In genomic region chr1:116426401-116426800, GRCh38 we compare ENCODE assay signal across 19 cellular contexts. TPM values are rescaled to one million over a fixed set of nuclear protein-coding genes. Genes with fewer than 3 reads are reported as not detected.
DNase-seq lines count a peak whose midpoint lies in the region; ATAC-seq and TF ChIP-seq lines count a peak whose summit lies in the region.
"Had no signal": no experiment of that assay in that cellular context is flagged by ENCODE, and none has a peak within 500 bp of the region (broad histone marks: within the 10 kb centered on the region; RNA-seq: fewer than 3 reads in every experiment).

No MANE protein-coding gene starts in this region.

- no peak for TF ChIP-seq EP300 in esophagus muscularis mucosa (IDR thresholded peaks at IDR 0.05)

- H3K9me3 ChIP-seq in esophagus muscularis mucosa (no peaks in the 10 kb centered on the region), colonic mucosa (no peaks in the 10 kb centered on the region), MG63 (no peaks in the 10 kb centered on the region)

- H3K36me3 ChIP-seq in esophagus muscularis mucosa (no peaks in the 10 kb centered on the region), colonic mucosa (no peaks in the 10 kb centered on the region), MG63 (no peaks in the 10 kb centered on the region)

- no peak for TF ChIP-seq POLR2A in esophagus muscularis mucosa (IDR thresholded peaks at IDR 0.05; ENCODE audit: low read depth)

- no peaks in the 10 kb centered on the region for H3K4me1 ChIP-seq in esophagus muscularis mucosa
- H3K4me1 ChIP-seq in colonic mucosa: no peaks in the 10 kb centered on the region

- in situ Hi-C loops in G401 (cut with HindIII; ENCODE audit: low sequenced_read_pairs): no loop called here

- TF ChIP-seq CTCF in esophagus muscularis mucosa (IDR thresholded peaks at IDR 0.05): no peak
- TF ChIP-seq CTCF in colonic mucosa (IDR thresholded peaks at IDR 0.05): no peak

- H3K27me3 ChIP-seq in esophagus muscularis mucosa (no peaks in the 10 kb centered on the region), colonic mucosa (no peaks in the 10 kb centered on the region), MG63 (no peaks in the 10 kb centered on the region; the same call in 1 of the 2 replicates)

- H3K27ac ChIP-seq in angular gyrus (ENCODE audit: low read depth, low read length): peak overlapping the region; percentile 39
- H3K27ac ChIP-seq in esophagus muscularis mucosa (replicated peaks in 1 of 4): no peak overlapping the region
- H3K27ac ChIP-seq in colonic mucosa: no peak overlapping the region
- H3K27ac ChIP-seq: C4-2B had no signal

- ATAC-seq in GM21526 (IDR thresholded peaks at IDR 0.05; ENCODE audit: low FRiP score, unreplicated experiment): no peak
- ATAC-seq: Right ventricle myocardium inferior had no signal

- DNase-seq in G401 (ENCODE audit: low spot score): peak; percentile 98
- DNase-seq in esophagus muscularis mucosa (ENCODE audit: extremely low spot score): peak; percentile 70
- peak; percentile 41 for DNase-seq in pons (ENCODE audit: low spot score)
- no peak for DNase-seq in colonic mucosa
- DNase-seq in MG63: no peak
- DNase-seq: DMS79 treated with DMSO at 0.1 percent for 48 hours, H7, HFFc6, KG1, MV-4-11, NCI-H1417, NCI-H187, NCI-H2107, NCI-H510A treated with DMSO at 0.1 percent for 48 hours, NCI-H774 had no signal

- no peak overlapping the region for H3K9ac ChIP-seq in colonic mucosa (ENCODE audit: low read depth in 2 of 2, low read length in 2 of 2)

- intact Hi-C loops in esophagus muscularis mucosa (cut with DNase I) (no loop called here), colonic mucosa (cut with DNase I) (loop anchor here (10.0 kb wide), 1 partner anchor 48 kb away; no protein-coding TSS in a partner anchor)

- no CpG with 5 or more reads among the region's 9 CpGs for WGBS in esophagus muscularis mucosa

- no peak overlapping the region for H3K4me3 ChIP-seq in esophagus muscularis mucosa
- H3K4me3 ChIP-seq in colonic mucosa: no peak overlapping the region
- H3K4me3 ChIP-seq in MG63: no peak overlapping the region

RNA-seq across cellular contexts. Expression of gene ATP1A1, which starts 53.4 kb away (rescaled TPM):
- 99.3 and 135 TPM in 2 replicates for total RNA-seq in G401 (2014; rRNA removed; shearing (Covaris generic))
- total RNA-seq in esophagus muscularis mucosa (100 to 1,000 TPM in 3 of 4 donors, 10 to 100 TPM in 1; 90.1 to 196 (median 157) TPM), colonic mucosa (100 to 1,000 TPM; 718 to 936 TPM)
- 88.6 and 124 TPM in 2 replicates for total RNA-seq in MG63 (2014; rRNA removed; shearing (Covaris generic); ENCODE audit: low replicate concordance)

Comparison
In these comparisons a context has a peak if more than half of its experiments do, and no peak if none do; other contexts are left out.
1. DNase-seq: peak in G401 (single experiment), esophagus muscularis mucosa (single experiment) and pons (single experiment); none in colonic mucosa (single experiment) and MG63 (single experiment).